8 cellular contexts compared by ENCODE assay signal in genomic region chrX:41333994-41334865, GRCh38.
A peak's percentile ranks its signal among the peaks of the same experiment; 100 is the strongest.
DNase-seq lines count a peak whose midpoint lies in the region; ATAC-seq and TF ChIP-seq lines count a peak whose summit lies in the region.

TSS of gene DDX3X (plus strand) at chrX:41334162. CDS start at chrX:41334253, 91 bp downstream.

- H3K4me1 ChIP-seq in DOHH2 (ENCODE audit: control insufficient read depth, low read length) (peaks cover 52% of the 10 kb centered on the region), neutrophil (ENCODE audit: control insufficient read depth in 1 of 2, insufficient read depth in 1 of 2, low read depth in 1 of 2, low read length in 1 of 2) (peaks cover 41 to 72% of the 10 kb centered on the region in 2 experiments)

- H3F3A ChIP-seq in DOHH2 (ENCODE audit: control insufficient read depth, insufficient read depth) = peaks cover 25% of the 10 kb centered on the region

- H3K27ac ChIP-seq in DOHH2 (ENCODE audit: low read depth, low read length) (peak within 1 kb of the TSS; percentile 98), KOPT-K1 (ENCODE audit: low read depth, low read length, poor library complexity, severe bottlenecking) (peak within 1 kb of the TSS; percentile 98), neutrophil (peak within 1 kb of the TSS; percentile 100), substantia nigra (ENCODE audit: low read depth, low read length, poor library complexity, severe bottlenecking) (peak within 1 kb of the TSS; percentile 96)

- peak within 1 kb of the TSS; percentile 97 for H3K4me2 ChIP-seq in DOHH2 (ENCODE audit: low read length)

- peaks cover 37% of the 10 kb centered on the region for H4K20me1 ChIP-seq in DOHH2 (ENCODE audit: control insufficient read depth, insufficient read depth, low read depth, low read length)

- H3K4me3 ChIP-seq in DOHH2 (ENCODE audit: low read length) = peak within 1 kb of the TSS; percentile 96
- H3K4me3 ChIP-seq in neutrophil (ENCODE audit: low read depth in 1 of 2, low read length in 1 of 2) = peak within 1 kb of the TSS; percentile 81 to 93

- H3K79me2 ChIP-seq in DOHH2 (ENCODE audit: control insufficient read depth, low read length) = peaks cover 68% of the 10 kb centered on the region

- DNase-seq in SHP77 (lab: John Stamatoyannopoulos, UW) (peak; percentile 46 to 51), foreskin melanocyte (peak; percentile 75), substantia nigra (lab: John Stamatoyannopoulos, UW) (peak; percentile 24 to 93 (median 79))
- DNase-seq in activated naive CD4-positive, alpha-beta T cell (lab: John Stamatoyannopoulos, UW) = peak; percentile 68 to 94 (median 82)

- TF ChIP-seq CTCF in DOHH2 (IDR thresholded peaks at IDR 0.05; ENCODE audit: low read depth, low read length, poor library complexity, severe bottlenecking) (no peak), neutrophil (IDR thresholded peaks at IDR 0.05) (peak; percentile 61)

- peak; percentile 51 for ATAC-seq in GM21737 (IDR thresholded peaks at IDR 0.05; ENCODE audit: unreplicated experiment)

- H3K27me3 ChIP-seq in DOHH2 (ENCODE audit: control insufficient read depth, low read length) (no peaks in the 10 kb centered on the region), neutrophil (no peaks in the 10 kb centered on the region)

- H3K36me3 ChIP-seq in DOHH2 (ENCODE audit: control insufficient read depth, low read length) (peaks cover 50% of the 10 kb centered on the region), KOPT-K1 (ENCODE audit: insufficient read depth, low read length) (peaks cover 29% of the 10 kb centered on the region), neutrophil (peaks cover 11% of the 10 kb centered on the region)

- no peaks in the 10 kb centered on the region for H3K9me2 ChIP-seq in DOHH2 (replicated peaks; ENCODE audit: control insufficient read depth, low read length)

- H3K9me3 ChIP-seq in DOHH2 (ENCODE audit: control insufficient read depth, insufficient read depth, low read length) (no peaks in the 10 kb centered on the region), KOPT-K1 (ENCODE audit: insufficient read depth, low read length, poor library complexity, severe bottlenecking) (no peaks in the 10 kb centered on the region), neutrophil (no peaks in the 10 kb centered on the region)

Comparison
In these comparisons a context has a peak if more than half of its experiments do, and no peak if none do; other contexts are left out.
1. Peak in every context shown above with its lines: DNase-seq, ATAC-seq, H3K4me3 ChIP-seq and H3K27ac ChIP-seq.